28 cellular contexts compared by ENCODE assay signal in genomic region chr1:226904772-226905171, GRCh38.
"Had no signal": no experiment of that assay in that cellular context is flagged by ENCODE, and none has a peak within 500 bp of the region (broad histone marks: within the 10 kb centered on the region; RNA-seq: fewer than 3 reads in every experiment).

No MANE protein-coding gene starts in this region.

- H3K4me1 ChIP-seq: ascending aorta, body of pancreas had no signal

- H3K27ac ChIP-seq: ascending aorta, body of pancreas had no signal

- H3K9me3 ChIP-seq: ascending aorta, body of pancreas had no signal

- H3K27me3 ChIP-seq: ascending aorta, body of pancreas had no signal

- DNase-seq: activated CD4-positive, alpha-beta T cell treated with anti-CD3 and anti-CD28 coated beads for 48 hours; activated CD4-positive, alpha-beta T cell treated with anti-CD3 and anti-CD28 coated beads, Interleukin-2, amount 50 U/mL, for 4 hours; activated CD4-positive, CD25-positive, alpha-beta regulatory T cell treated with anti-CD3 and anti-CD28 coated beads, Interleukin-2, amount 50 U/mL, for 72 hours; activated CD8-positive, alpha-beta memory T cell treated with anti-CD3 and anti-CD28 coated beads, Interleukin-2, amount 10 ng/mL, durations not matched to agents 7 days and 5 days; activated effector memory CD4-positive, alpha-beta T cell treated with anti-CD3 and anti-CD28 coated beads, Interleukin-2, amount 50 U/mL, for 16 hours; activated naive CD4-positive, alpha-beta T cell treated with Interleukin-2 at 50 U/mL for 16 hours; activated naive CD8-positive, alpha-beta T cell treated with anti-CD3 and anti-CD28 coated beads, Interleukin-2, amount 50 U/mL, for 24 hours; activated T-cell treated with anti-CD3 and anti-CD28 coated beads, Interleukin-2, amount 50 U/mL, for 24 hours; amniotic stem cell; body of pancreas; Karpas-422; MM.1S; NCI-H1105; NCI-H1436; NCI-H1694 treated with DMSO at 0.1 percent for 48 hours; NCI-H2029 treated with DMSO at 0.1 percent for 48 hours; NCI-H345; NCI-H510A; NCI-H526 treated with DMSO at 0.1 percent for 48 hours; NCI-H82; NK-92 treated with Interleukin-12 subunit alpha and Interleukin-12 subunit beta, amount 100 ng/mL, for 24 hours; OCI-M1; RPMI8226; SHP77 treated with DMSO at 0.1 percent for 48 hours had no signal

- ATAC-seq: activated CD8-positive, alpha-beta memory T cell treated with anti-CD3 and anti-CD28 coated beads, Interleukin-2, amount 10 ng/mL, durations not matched to agents 7 days and 5 days; activated naive CD4-positive, alpha-beta T cell treated with anti-CD3 and anti-CD28 coated beads, Interleukin-2, amount 50 U/mL, for 72 hours; activated naive CD8-positive, alpha-beta T cell treated with anti-CD3 and anti-CD28 coated beads, Interleukin-2, amount 50 U/mL, for 24 hours; body of pancreas; Panc1; WTC11 had no signal

- H3K4me3 ChIP-seq: ascending aorta, body of pancreas had no signal
